21 cellular contexts compared by ENCODE assay signal in genomic region chr6:158208226-158208807, GRCh38. TPM values are rescaled to one million over a fixed set of nuclear protein-coding genes. Genes with fewer than 3 reads are reported as not detected.
A peak's percentile ranks its signal among the peaks of the same experiment; 100 is the strongest.
DNase-seq lines count a peak whose midpoint lies in the region; ATAC-seq and TF ChIP-seq lines count a peak whose summit lies in the region.
"Had no signal": no experiment of that assay in that cellular context is flagged by ENCODE, and none has a peak within 500 bp of the region (broad histone marks: within the 10 kb centered on the region; RNA-seq: fewer than 3 reads in every experiment).

No MANE protein-coding gene starts in this region.

- H3K36me3 ChIP-seq in SK-N-SH (replicated peaks in 1 of 2; ENCODE audit: control insufficient read depth in 1 of 2, insufficient read depth in 2 of 2, low read length in 1 of 2) = no peaks in the 10 kb centered on the region
- no peaks in the 10 kb centered on the region for H3K36me3 ChIP-seq in KMS-11 (ENCODE audit: insufficient read depth)
- H3K36me3 ChIP-seq: ovary, transverse colon had no signal

- TF ChIP-seq EP300 in SK-N-SH (IDR thresholded peaks at IDR 0.05; ENCODE audit: borderline replicate concordance in 1 of 2, low read depth in 1 of 2, low read length in 1 of 2) = no peak

- DNase-seq in SK-N-SH (no peak), amniotic epithelial cell (ENCODE audit: low read depth) (peak; percentile 49), islet precursor cell (peak; percentile 7), amniotic stem cell (lab: John Stamatoyannopoulos, UW) (no peak)
- no peak for DNase-seq in stimulated activated CD4-positive, alpha-beta T cell treated with anti-CD3 and anti-CD28 coated beads, Interleukin-1b, Interleukin-23, amount 100 ng/mL, for 48 hours
- DNase-seq: activated CD4-positive, alpha-beta T cell treated with anti-CD3 and anti-CD28 coated beads, Interleukin-2, amount 50 U/mL, for 4 hours; foreskin melanocyte; GM23248; Kasumi-1; NCI-H1092; NCI-H2081 treated with DMSO at 0.1 percent for 48 hours; NCI-H510A; ovary; RPMI8226; stimulated activated naive CD4-positive, alpha-beta T cell treated with Interleukin-2 at 50 U/mL for 16 hours; transverse colon had no signal

- H3K9ac ChIP-seq in SK-N-SH (no peak overlapping the region), KMS-11 (no peak overlapping the region; the same call in 1 of the 2 replicates)
- H3K9ac ChIP-seq: GM23248 had no signal

- H3K4me1 ChIP-seq in SK-N-SH (ENCODE audit: control insufficient read depth in 1 of 2, insufficient read depth in 2 of 2, low read depth in 1 of 2, low read length in 1 of 2) (peaks cover 0 to 5% of the 10 kb centered on the region in 2 experiments; a peak in 1 of 4 replicates), KMS-11 (ENCODE audit: low read depth, poor library complexity, severe bottlenecking) (peaks cover 48% of the 10 kb centered on the region)
- H3K4me1 ChIP-seq: transverse colon had no signal

- H3K4me2 ChIP-seq in SK-N-SH (no peak overlapping the region), KMS-11 (peak overlapping the region; percentile 61; the same call in 1 of the 2 replicates)

- ATAC-seq in SK-N-SH treated with all-trans-retinoic acid at 6 μM for 48 hours (no peak), HG03159 (IDR thresholded peaks at IDR 0.05; ENCODE audit: unreplicated experiment) (no peak)
- ATAC-seq: sciatic nerve had no signal

- H4K20me1 ChIP-seq in SK-N-SH (ENCODE audit: insufficient read depth) = no peaks in the 10 kb centered on the region
- no peaks in the 10 kb centered on the region for H4K20me1 ChIP-seq in KMS-11 (ENCODE audit: insufficient read depth)

- H3K9me3 ChIP-seq in SK-N-SH = no peaks in the 10 kb centered on the region
- H3K9me3 ChIP-seq: ovary, transverse colon had no signal

- CTCF ChIA-PET in SK-N-SH (lab: Yijun Ruan, JAX) = interaction anchor here (1.2 to 2.2 kb wide), 2 partner anchors 397 to 483 kb away, joined by 6 to 12 read pairs; no protein-coding TSS in a partner anchor

- H3K27me3 ChIP-seq in SK-N-SH (ENCODE audit: insufficient read depth) = no peaks in the 10 kb centered on the region
- H3K27me3 ChIP-seq in KMS-11 (ENCODE audit: insufficient read depth, low read depth) = no peaks in the 10 kb centered on the region
- H3K27me3 ChIP-seq: ovary had no signal

- WGBS in SK-N-SH (ENCODE audit: low lambda C conversion rate) = 97% methylated on average over 9 of the region's 9 CpGs

- H3K4me3 ChIP-seq in SK-N-SH (ENCODE audit: low read depth in 2 of 2, low read length in 1 of 2) (no peak overlapping the region), KMS-11 (IDR thresholded peaks at IDR 0.05; ENCODE audit: insufficient read depth, low read depth, low read length) (no peak overlapping the region)
- H3K4me3 ChIP-seq: GM23248, ovary, transverse colon had no signal

- POLR2A ChIA-PET in SK-N-SH (lab: Yijun Ruan, JAX) = interaction anchor here (0.7 kb wide), 1 partner anchor 328 kb away, joined by 4 read pairs; no protein-coding TSS in a partner anchor

- H2AFZ ChIP-seq in SK-N-SH (ENCODE audit: low read depth) (peak overlapping the region; percentile 61; the same call in 1 of the 2 replicates), KMS-11 (ENCODE audit: low read depth) (peak overlapping the region; percentile 33; the same call in 1 of the 2 replicates)
- H2AFZ ChIP-seq: GM23248 had no signal

- no peaks in the 10 kb centered on the region for H3K9me2 ChIP-seq in SK-N-SH

- no peak for TF ChIP-seq RAD21 in SK-N-SH (IDR thresholded peaks at IDR 0.05; ENCODE audit: low read length)

- H3K27ac ChIP-seq in SK-N-SH (ENCODE audit: low read depth in 2 of 2, low read length in 1 of 2) (peak overlapping the region in 1 of 2 experiments; percentile 71; a peak in 2 of 4 replicates), KMS-11 (peak overlapping the region; percentile 53; the same call in 1 of the 2 replicates)
- H3K27ac ChIP-seq: 22Rv1, GM23248, ovary, transverse colon had no signal

- TF ChIP-seq CTCF in SK-N-SH (IDR thresholded peaks at IDR 0.05) (no peak), KMS-11 (conservative IDR thresholded peaks at IDR 0.05; ENCODE audit: low read depth, low read length) (no peak)

- peaks cover 33% of the 10 kb centered on the region for H3F3A ChIP-seq in SK-N-SH (replicated peaks; ENCODE audit: insufficient read depth)

- H3K79me2 ChIP-seq in SK-N-SH (ENCODE audit: insufficient read depth) (no peaks in the 10 kb centered on the region), KMS-11 (ENCODE audit: insufficient read depth, low read depth) (no peaks in the 10 kb centered on the region)

TF ChIP-seq in SK-N-SH, 30 proteins besides CTCF, POLR2A, EP300 and RAD21 (continues in another document):
- no peak for TF ChIP-seq YY1 (IDR thresholded peaks at IDR 0.05; ENCODE audit: low read depth)
- TF ChIP-seq TEAD4 (IDR thresholded peaks at IDR 0.05; ENCODE audit: borderline replicate concordance, insufficient read depth) = no peak
- TF ChIP-seq GATA2 (CRISPR knock-in tag; IDR thresholded peaks at IDR 0.05) = no peak
- TF ChIP-seq TAF1 (IDR thresholded peaks at IDR 0.05; ENCODE audit: borderline replicate concordance, low read depth, low read length) = no peak
- TF ChIP-seq, protein P1, sequence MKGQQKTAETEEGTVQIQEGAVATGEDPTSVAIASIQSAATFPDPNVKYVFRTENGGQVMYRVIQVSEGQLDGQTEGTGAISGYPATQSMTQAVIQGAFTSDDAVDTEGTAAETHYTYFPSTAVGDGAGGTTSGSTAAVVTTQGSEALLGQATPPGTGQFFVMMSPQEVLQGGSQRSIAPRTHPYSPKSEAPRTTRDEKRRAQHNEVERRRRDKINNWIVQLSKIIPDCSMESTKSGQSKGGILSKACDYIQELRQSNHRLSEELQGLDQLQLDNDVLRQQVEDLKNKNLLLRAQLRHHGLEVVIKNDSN (IDR thresholded peaks at IDR 0.05; ENCODE audit: borderline replicate concordance, low read depth) = no peak
- TF ChIP-seq FOXJ3 (CRISPR knock-in tag; IDR thresholded peaks at IDR 0.05) = no peak
- no peak for TF ChIP-seq SMC3 (IDR thresholded peaks at IDR 0.05; ENCODE audit: low read depth, low read length)
- no peak for TF ChIP-seq PBX3 (IDR thresholded peaks at IDR 0.05)
- TF ChIP-seq ELF1 (IDR thresholded peaks at IDR 0.05) = no peak
- TF ChIP-seq TCF12 (IDR thresholded peaks at IDR 0.05) = no peak
- TF ChIP-seq MEF2A (IDR thresholded peaks at IDR 0.05; ENCODE audit: borderline replicate concordance, low read depth) = no peak
- no peak for TF ChIP-seq RCOR1 (IDR thresholded peaks at IDR 0.05; ENCODE audit: low read length)
- no peak for TF ChIP-seq CHD2 (IDR thresholded peaks at IDR 0.05; ENCODE audit: low read length, partially characterized antibody)
- no peak for TF ChIP-seq EZH2phosphoT487 (IDR thresholded peaks at IDR 0.05; ENCODE audit: borderline replicate concordance, low read depth)

TF ChIP-seq in SK-N-SH treated with all-trans-retinoic acid at 6 μM for 48 hours, 23 proteins besides CTCF, POLR2A, EP300 and RAD21:
- TF ChIP-seq PATZ1 (CRISPR knock-in tag; IDR thresholded peaks at IDR 0.05; ENCODE audit: borderline replicate concordance) (no peak), ESRRG (CRISPR knock-in tag; IDR thresholded peaks at IDR 0.05) (no peak), CSRNP3 (CRISPR knock-in tag; IDR thresholded peaks at IDR 0.05) (no peak), PPARA (CRISPR knock-in tag; IDR thresholded peaks at IDR 0.05; ENCODE audit: borderline replicate concordance) (no peak), CSDC2 (CRISPR knock-in tag; IDR thresholded peaks at IDR 0.05) (no peak)

RNA-seq across cellular contexts. Expression of gene GTF2H5, which starts 40.2 kb away (rescaled TPM):
- 7.7 and 8.0 TPM in 2 replicates for polyA plus RNA-seq in SK-N-SH (2012; rRNA removed)
- 11.2 and 17.0 TPM in 2 replicates for polyA plus RNA-seq in SK-N-SH (2012; cell fraction: cytosol; rRNA removed)
- polyA plus RNA-seq in SK-N-SH (2012; cell fraction: nucleus; rRNA removed) = 3.1 and 4.1 TPM in 2 replicates

RNA-seq across cellular contexts. Expression of gene SERAC1, which starts 40.3 kb away (rescaled TPM):
- polyA plus RNA-seq in SK-N-SH (2012; rRNA removed) = 5.6 and 8.9 TPM in 2 replicates
- polyA plus RNA-seq in SK-N-SH (2012; cell fraction: cytosol; rRNA removed) = 7.0 and 7.4 TPM in 2 replicates
- polyA plus RNA-seq in SK-N-SH (2012; cell fraction: nucleus; rRNA removed) = 5.6 and 11.4 TPM in 2 replicates

Comparison
In these comparisons a context has a peak if more than half of its experiments do, and no peak if none do; other contexts are left out.
1. DNase-seq: peak in amniotic epithelial cell (single experiment) and islet precursor cell (single experiment); none in SK-N-SH (single experiment), stimulated activated CD4-positive, alpha-beta T cell treated with anti-CD3 and anti-CD28 coated beads, Interleukin-1b, Interleukin-23, amount 100 ng/mL, for 48 hours (single experiment) and amniotic stem cell (single experiment).